Comparison of ENCODE assay signal across 1 cellular context in the genomic region with DNA sequence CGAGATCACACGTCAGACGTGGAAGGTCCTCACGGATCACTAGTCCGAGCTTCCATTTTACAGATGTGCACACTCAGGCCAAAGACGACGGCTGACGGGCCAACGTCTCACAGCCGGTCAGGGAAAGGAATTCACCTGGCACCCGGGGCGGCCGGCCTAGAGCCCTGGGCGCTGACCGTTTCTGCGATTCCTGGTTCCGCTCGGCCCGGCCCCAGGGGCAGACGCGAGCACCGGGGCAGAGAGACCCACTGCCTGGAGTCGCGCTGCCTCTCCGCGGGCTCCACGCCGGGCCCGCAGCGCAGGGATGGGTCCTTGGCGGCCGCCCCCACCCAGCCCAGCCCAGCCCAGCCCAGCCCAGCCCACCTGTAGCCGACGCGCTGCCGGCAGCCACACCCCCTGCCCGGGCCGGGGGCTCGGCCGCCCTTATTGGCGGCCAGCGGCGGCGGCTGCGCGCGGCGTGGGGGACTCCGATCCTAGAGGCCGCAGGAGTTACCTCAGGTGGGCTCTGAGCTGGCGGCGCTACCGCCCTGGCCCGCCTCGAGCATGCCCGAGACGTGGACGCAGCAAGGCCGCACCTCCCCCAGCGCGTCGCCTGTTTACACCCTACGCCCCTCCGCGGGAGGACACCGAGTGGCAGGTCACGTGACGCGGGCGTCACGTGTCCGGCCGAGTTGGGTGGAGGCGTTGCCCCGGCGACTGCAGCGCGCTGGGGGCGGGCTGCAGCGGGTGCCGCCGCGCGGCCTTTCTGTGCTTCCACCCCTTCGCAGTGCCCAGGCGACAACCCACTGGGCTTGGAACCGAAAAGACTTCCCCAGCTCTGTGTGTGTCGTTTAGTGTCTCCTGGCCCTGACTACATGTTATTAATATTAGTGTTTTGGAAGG.
TF ChIP-seq lines count a peak whose summit lies in the region.

No MANE protein-coding gene starts in this region.

TF ChIP-seq in K562, 482 proteins besides CTCF, POLR2A, EP300 and RAD21 (continued from another document and continues in another):
- TF ChIP-seq, protein P1, sequence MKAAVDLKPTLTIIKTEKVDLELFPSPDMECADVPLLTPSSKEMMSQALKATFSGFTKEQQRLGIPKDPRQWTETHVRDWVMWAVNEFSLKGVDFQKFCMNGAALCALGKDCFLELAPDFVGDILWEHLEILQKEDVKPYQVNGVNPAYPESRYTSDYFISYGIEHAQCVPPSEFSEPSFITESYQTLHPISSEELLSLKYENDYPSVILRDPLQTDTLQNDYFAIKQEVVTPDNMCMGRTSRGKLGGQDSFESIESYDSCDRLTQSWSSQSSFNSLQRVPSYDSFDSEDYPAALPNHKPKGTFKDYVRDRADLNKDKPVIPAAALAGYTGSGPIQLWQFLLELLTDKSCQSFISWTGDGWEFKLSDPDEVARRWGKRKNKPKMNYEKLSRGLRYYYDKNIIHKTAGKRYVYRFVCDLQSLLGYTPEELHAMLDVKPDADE (conservative IDR thresholded peaks at IDR 0.05; ENCODE audit: control insufficient read depth, low read depth, low read length): peak; percentile 99
- TF ChIP-seq, protein P2, sequence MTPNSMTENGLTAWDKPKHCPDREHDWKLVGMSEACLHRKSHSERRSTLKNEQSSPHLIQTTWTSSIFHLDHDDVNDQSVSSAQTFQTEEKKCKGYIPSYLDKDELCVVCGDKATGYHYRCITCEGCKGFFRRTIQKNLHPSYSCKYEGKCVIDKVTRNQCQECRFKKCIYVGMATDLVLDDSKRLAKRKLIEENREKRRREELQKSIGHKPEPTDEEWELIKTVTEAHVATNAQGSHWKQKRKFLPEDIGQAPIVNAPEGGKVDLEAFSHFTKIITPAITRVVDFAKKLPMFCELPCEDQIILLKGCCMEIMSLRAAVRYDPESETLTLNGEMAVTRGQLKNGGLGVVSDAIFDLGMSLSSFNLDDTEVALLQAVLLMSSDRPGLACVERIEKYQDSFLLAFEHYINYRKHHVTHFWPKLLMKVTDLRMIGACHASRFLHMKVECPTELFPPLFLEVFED (CRISPR knock-in tag; conservative IDR thresholded peaks at IDR 0.05): 0 out of 2 replicates have a peak, but pooled peaks have one; percentile 56
- no peak for TF ChIP-seq SRSF9 (IDR thresholded peaks at IDR 0.05; ENCODE audit: borderline replicate concordance, low read depth, low read length)
- TF ChIP-seq NR1H2 (CRISPR knock-in tag; IDR thresholded peaks at IDR 0.05): no peak
- peak; percentile 98 for TF ChIP-seq RBM22 (IDR thresholded peaks at IDR 0.05; ENCODE audit: low read depth, low read length, poor library complexity, severe bottlenecking)
- no peak for TF ChIP-seq ZNF507 (tag; conservative IDR thresholded peaks at IDR 0.05)
- TF ChIP-seq, protein P3, sequence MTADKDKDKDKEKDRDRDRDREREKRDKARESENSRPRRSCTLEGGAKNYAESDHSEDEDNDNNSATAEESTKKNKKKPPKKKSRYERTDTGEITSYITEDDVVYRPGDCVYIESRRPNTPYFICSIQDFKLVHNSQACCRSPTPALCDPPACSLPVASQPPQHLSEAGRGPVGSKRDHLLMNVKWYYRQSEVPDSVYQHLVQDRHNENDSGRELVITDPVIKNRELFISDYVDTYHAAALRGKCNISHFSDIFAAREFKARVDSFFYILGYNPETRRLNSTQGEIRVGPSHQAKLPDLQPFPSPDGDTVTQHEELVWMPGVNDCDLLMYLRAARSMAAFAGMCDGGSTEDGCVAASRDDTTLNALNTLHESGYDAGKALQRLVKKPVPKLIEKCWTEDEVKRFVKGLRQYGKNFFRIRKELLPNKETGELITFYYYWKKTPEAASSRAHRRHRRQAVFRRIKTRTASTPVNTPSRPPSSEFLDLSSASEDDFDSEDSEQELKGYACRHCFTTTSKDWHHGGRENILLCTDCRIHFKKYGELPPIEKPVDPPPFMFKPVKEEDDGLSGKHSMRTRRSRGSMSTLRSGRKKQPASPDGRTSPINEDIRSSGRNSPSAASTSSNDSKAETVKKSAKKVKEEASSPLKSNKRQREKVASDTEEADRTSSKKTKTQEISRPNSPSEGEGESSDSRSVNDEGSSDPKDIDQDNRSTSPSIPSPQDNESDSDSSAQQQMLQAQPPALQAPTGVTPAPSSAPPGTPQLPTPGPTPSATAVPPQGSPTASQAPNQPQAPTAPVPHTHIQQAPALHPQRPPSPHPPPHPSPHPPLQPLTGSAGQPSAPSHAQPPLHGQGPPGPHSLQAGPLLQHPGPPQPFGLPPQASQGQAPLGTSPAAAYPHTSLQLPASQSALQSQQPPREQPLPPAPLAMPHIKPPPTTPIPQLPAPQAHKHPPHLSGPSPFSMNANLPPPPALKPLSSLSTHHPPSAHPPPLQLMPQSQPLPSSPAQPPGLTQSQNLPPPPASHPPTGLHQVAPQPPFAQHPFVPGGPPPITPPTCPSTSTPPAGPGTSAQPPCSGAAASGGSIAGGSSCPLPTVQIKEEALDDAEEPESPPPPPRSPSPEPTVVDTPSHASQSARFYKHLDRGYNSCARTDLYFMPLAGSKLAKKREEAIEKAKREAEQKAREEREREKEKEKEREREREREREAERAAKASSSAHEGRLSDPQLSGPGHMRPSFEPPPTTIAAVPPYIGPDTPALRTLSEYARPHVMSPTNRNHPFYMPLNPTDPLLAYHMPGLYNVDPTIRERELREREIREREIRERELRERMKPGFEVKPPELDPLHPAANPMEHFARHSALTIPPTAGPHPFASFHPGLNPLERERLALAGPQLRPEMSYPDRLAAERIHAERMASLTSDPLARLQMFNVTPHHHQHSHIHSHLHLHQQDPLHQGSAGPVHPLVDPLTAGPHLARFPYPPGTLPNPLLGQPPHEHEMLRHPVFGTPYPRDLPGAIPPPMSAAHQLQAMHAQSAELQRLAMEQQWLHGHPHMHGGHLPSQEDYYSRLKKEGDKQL (CRISPR knock-in tag; IDR thresholded peaks at IDR 0.05; ENCODE audit: borderline replicate concordance): no peak
- TF ChIP-seq RBM14 (IDR thresholded peaks at IDR 0.05; ENCODE audit: borderline replicate concordance, insufficient read depth, low read depth, low read length): no peak
- TF ChIP-seq GATAD2A (IDR thresholded peaks at IDR 0.05): no peak
- TF ChIP-seq MTA1 (IDR thresholded peaks at IDR 0.05; ENCODE audit: borderline replicate concordance): peak; percentile 32; the same call in 1 of the 2 replicates
- TF ChIP-seq ZNF143 (CRISPR knock-in tag; IDR thresholded peaks at IDR 0.05): peak; percentile 58
- no peak for TF ChIP-seq HMG20B (CRISPR knock-in tag; IDR thresholded peaks at IDR 0.05)
- no peak for TF ChIP-seq FIP1L1 (IDR thresholded peaks at IDR 0.05; ENCODE audit: low read depth, low read length, poor library complexity, severe bottlenecking)
- TF ChIP-seq CREB1 (IDR thresholded peaks at IDR 0.05): peak; percentile 82
- TF ChIP-seq CREB1 (CRISPR knock-in tag; IDR thresholded peaks at IDR 0.05): peak; percentile 90
- TF ChIP-seq SRSF1 (IDR thresholded peaks at IDR 0.05; ENCODE audit: low read depth, low read length): no peak
- TF ChIP-seq, protein P4, sequence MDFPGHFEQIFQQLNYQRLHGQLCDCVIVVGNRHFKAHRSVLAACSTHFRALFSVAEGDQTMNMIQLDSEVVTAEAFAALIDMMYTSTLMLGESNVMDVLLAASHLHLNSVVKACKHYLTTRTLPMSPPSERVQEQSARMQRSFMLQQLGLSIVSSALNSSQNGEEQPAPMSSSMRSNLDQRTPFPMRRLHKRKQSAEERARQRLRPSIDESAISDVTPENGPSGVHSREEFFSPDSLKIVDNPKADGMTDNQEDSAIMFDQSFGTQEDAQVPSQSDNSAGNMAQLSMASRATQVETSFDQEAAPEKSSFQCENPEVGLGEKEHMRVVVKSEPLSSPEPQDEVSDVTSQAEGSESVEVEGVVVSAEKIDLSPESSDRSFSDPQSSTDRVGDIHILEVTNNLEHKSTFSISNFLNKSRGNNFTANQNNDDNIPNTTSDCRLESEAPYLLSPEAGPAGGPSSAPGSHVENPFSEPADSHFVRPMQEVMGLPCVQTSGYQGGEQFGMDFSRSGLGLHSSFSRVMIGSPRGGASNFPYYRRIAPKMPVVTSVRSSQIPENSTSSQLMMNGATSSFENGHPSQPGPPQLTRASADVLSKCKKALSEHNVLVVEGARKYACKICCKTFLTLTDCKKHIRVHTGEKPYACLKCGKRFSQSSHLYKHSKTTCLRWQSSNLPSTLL (IDR thresholded peaks at IDR 0.05): no peak
- 0 out of 2 replicates have a peak, but pooled peaks have one; percentile 30 for TF ChIP-seq KLF16 (IDR thresholded peaks at IDR 0.05)
- TF ChIP-seq ZBTB8A (IDR thresholded peaks at IDR 0.05; ENCODE audit: partially characterized antibody): no peak
- no peak for TF ChIP-seq HNRNPH1 (optimal IDR thresholded peaks at IDR 0.05; ENCODE audit: low read depth, low read length)
- TF ChIP-seq ZFP30 (CRISPR knock-in tag; IDR thresholded peaks at IDR 0.05; ENCODE audit: borderline replicate concordance): no peak
- TF ChIP-seq NCOA4 (IDR thresholded peaks at IDR 0.05; ENCODE audit: partially characterized antibody): no peak
- no peak for TF ChIP-seq U2AF2 (optimal IDR thresholded peaks at IDR 0.05; ENCODE audit: low read depth, low read length)
- TF ChIP-seq, protein P5, sequence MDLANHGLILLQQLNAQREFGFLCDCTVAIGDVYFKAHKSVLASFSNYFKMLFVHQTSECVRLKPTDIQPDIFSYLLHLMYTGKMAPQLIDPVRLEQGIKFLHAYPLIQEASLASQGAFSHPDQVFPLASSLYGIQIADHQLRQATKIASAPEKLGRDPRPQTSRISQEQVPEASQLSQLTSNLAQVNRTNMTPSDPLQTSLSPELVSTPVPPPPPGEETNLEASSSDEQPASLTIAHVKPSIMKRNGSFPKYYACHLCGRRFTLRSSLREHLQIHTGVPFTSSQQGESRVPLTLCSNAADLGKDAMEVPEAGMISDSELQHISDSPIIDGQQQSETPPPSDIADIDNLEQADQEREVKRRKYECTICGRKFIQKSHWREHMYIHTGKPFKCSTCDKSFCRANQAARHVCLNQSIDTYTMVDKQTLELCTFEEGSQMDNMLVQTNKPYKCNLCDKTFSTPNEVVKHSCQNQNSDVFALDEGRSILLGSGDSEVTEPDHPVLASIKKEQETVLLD (IDR thresholded peaks at IDR 0.05): no peak
- peak; percentile 99 for TF ChIP-seq FOXJ2 (tag; IDR thresholded peaks at IDR 0.05)
- no peak for TF ChIP-seq ZNF3 (CRISPR knock-in tag; IDR thresholded peaks at IDR 0.05)
- TF ChIP-seq ELF4 (CRISPR knock-in tag; IDR thresholded peaks at IDR 0.05): 0 out of 2 replicates have a peak, but pooled peaks have one; percentile 26
- no peak for TF ChIP-seq ZNF584 (CRISPR knock-in tag; IDR thresholded peaks at IDR 0.05; ENCODE audit: low read depth)
- TF ChIP-seq ZNF232 (CRISPR knock-in tag; IDR thresholded peaks at IDR 0.05): 0 out of 2 replicates have a peak, but pooled peaks have one; percentile 51
- 0 out of 2 replicates have a peak, but pooled peaks have one; percentile 16 for TF ChIP-seq NBN (IDR thresholded peaks at IDR 0.05; ENCODE audit: low read depth)
- TF ChIP-seq EP400 (IDR thresholded peaks at IDR 0.05): peak; percentile 93
- no peak for TF ChIP-seq ZNF174 (CRISPR knock-in tag; IDR thresholded peaks at IDR 0.05)
- TF ChIP-seq NR3C1 (CRISPR knock-in tag; IDR thresholded peaks at IDR 0.05): peak; percentile 85; the same call in 1 of the 2 replicates
- no peak; the same call in 1 of the 2 replicates for TF ChIP-seq GATA2 (CRISPR knock-in tag; IDR thresholded peaks at IDR 0.05)
- TF ChIP-seq SRSF3 (IDR thresholded peaks at IDR 0.05; ENCODE audit: insufficient read depth, low read length): no peak
- TF ChIP-seq, protein P6, sequence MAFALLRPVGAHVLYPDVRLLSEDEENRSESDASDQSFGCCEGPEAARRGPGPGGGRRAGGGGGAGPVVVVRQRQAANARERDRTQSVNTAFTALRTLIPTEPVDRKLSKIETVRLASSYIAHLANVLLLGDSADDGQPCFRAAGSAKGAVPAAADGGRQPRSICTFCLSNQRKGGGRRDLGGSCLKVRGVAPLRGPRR (CRISPR knock-in tag; IDR thresholded peaks at IDR 0.05): no peak
- TF ChIP-seq, protein P7, sequence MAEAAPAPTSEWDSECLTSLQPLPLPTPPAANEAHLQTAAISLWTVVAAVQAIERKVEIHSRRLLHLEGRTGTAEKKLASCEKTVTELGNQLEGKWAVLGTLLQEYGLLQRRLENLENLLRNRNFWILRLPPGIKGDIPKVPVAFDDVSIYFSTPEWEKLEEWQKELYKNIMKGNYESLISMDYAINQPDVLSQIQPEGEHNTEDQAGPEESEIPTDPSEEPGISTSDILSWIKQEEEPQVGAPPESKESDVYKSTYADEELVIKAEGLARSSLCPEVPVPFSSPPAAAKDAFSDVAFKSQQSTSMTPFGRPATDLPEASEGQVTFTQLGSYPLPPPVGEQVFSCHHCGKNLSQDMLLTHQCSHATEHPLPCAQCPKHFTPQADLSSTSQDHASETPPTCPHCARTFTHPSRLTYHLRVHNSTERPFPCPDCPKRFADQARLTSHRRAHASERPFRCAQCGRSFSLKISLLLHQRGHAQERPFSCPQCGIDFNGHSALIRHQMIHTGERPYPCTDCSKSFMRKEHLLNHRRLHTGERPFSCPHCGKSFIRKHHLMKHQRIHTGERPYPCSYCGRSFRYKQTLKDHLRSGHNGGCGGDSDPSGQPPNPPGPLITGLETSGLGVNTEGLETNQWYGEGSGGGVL (CRISPR knock-in tag; IDR thresholded peaks at IDR 0.05): no peak
- TF ChIP-seq ZNF707 (CRISPR knock-in tag; conservative IDR thresholded peaks at IDR 0.05): no peak
- TF ChIP-seq ZNF668 (CRISPR knock-in tag; IDR thresholded peaks at IDR 0.05): no peak
- peak in 1 of 2 experiments; percentile 82; a peak in 1 of 4 replicates for TF ChIP-seq CSDE1 (IDR thresholded peaks at IDR 0.05)
- TF ChIP-seq SLC30A9 (CRISPR knock-in tag; IDR thresholded peaks at IDR 0.05): no peak
- TF ChIP-seq ZNF224 (CRISPR knock-in tag; IDR thresholded peaks at IDR 0.05): no peak
- 0 out of 2 replicates have a peak, but pooled peaks have one; percentile 53 for TF ChIP-seq ZNF165 (CRISPR knock-in tag; IDR thresholded peaks at IDR 0.05; ENCODE audit: borderline replicate concordance)
- TF ChIP-seq, protein P8, sequence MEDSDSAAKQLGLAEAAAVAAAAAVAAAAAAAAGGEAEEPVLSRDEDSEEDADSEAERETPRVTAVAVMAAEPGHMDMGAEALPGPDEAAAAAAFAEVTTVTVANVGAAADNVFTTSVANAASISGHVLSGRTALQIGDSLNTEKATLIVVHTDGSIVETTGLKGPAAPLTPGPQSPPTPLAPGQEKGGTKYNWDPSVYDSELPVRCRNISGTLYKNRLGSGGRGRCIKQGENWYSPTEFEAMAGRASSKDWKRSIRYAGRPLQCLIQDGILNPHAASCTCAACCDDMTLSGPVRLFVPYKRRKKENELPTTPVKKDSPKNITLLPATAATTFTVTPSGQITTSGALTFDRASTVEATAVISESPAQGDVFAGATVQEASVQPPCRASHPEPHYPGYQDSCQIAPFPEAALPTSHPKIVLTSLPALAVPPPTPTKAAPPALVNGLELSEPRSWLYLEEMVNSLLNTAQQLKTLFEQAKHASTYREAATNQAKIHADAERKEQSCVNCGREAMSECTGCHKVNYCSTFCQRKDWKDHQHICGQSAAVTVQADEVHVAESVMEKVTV (CRISPR knock-in tag; IDR thresholded peaks at IDR 0.05): peak; percentile 43; the same call in 1 of the 2 replicates
- TF ChIP-seq CHCHD3 (CRISPR knock-in tag; IDR thresholded peaks at IDR 0.05): no peak
- TF ChIP-seq, protein P9, sequence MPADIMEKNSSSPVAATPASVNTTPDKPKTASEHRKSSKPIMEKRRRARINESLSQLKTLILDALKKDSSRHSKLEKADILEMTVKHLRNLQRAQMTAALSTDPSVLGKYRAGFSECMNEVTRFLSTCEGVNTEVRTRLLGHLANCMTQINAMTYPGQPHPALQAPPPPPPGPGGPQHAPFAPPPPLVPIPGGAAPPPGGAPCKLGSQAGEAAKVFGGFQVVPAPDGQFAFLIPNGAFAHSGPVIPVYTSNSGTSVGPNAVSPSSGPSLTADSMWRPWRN (IDR thresholded peaks at IDR 0.05; ENCODE audit: low read depth): no peak
- peak; percentile 100 for TF ChIP-seq RAD51 (IDR thresholded peaks at IDR 0.05; ENCODE audit: borderline replicate concordance, low read depth)
